In the genomic region with DNA sequence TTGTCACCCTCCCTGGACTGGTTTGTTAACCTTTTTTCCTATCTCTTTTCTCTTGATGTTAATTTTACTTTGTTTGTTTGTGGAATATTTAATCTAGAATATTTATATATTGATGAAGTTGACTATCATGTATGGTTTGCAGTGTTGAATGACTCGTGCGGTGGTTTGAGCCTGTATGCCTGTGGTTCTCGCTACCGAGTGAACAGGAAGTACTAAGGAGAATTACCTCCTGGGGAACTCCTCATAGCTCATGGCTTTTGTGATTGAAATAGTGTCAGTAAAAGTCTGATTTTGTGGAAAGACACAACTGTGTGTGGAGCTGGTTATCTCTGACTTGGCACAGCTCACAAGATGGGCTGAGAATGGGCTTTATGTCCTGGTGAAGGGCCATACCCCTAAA, we compare ENCODE assay signal across 22 cellular contexts.
"Had no signal": no experiment of that assay in that cellular context is flagged by ENCODE, and none has a peak within 500 bp of the region (broad histone marks: within the 10 kb centered on the region; RNA-seq: fewer than 3 reads in every experiment).

No MANE protein-coding gene starts in this region.

- H3K4me1 ChIP-seq: left ventricle myocardium inferior, pancreas, prostate gland, tibial nerve, uterus had no signal

- ATAC-seq: mucosa of descending colon; naive thymus-derived CD4-positive, alpha-beta T cell; natural killer cell treated with Interleukin-12 subunit alpha and Interleukin-12 subunit beta and Interleukin-15 and Interleukin-18, amount 100 ng/mL, for 72 hours; pancreas; right cardiac atrium; sciatic nerve; stimulated activated naive B cell treated with anti-CD40 and anti-IgM and Interleukin-4, amounts not matched to agents 10 μg/mL and 1 μg/mL and 100 μg/mL, for 72 hours had no signal

- H3K36me3 ChIP-seq: left ventricle myocardium inferior, pancreas, prostate gland, tibial nerve, uterus had no signal

- H3K9me3 ChIP-seq: left ventricle myocardium inferior, mucosa of descending colon, pancreas, prostate gland, tibial nerve, uterus had no signal

- DNase-seq: left ventricle myocardium inferior; mesendoderm; midbrain; mucosa of descending colon; naive thymus-derived CD4-positive, alpha-beta T cell; nucleus accumbens; pancreas; retina; right cardiac atrium; stimulated activated CD4-positive, alpha-beta T cell treated with anti-CD3 and anti-CD28 coated beads, Interleukin-12 subunit alpha, Interleukin-12 subunit beta, amount 100 ng/mL, for 4 hours; stimulated activated CD4-positive, alpha-beta T cell treated with anti-CD3 and anti-CD28 coated beads, Interleukin-15, amount 100 ng/mL, for 24 hours; stimulated activated CD4-positive, alpha-beta T cell treated with anti-CD3 and anti-CD28 coated beads, Interleukin-2, amount 100 ng/mL, for 24 hours; stimulated activated CD4-positive, alpha-beta T cell treated with anti-CD3 and anti-CD28 coated beads, Interleukin-4, amount 100 ng/mL, for 1 hour; stimulated activated naive B cell treated with anti-CD40 and anti-IgM and Interleukin-4, amounts not matched to agents 10 μg/mL and 1 μg/mL and 100 μg/mL, for 72 hours; substantia nigra; uterus had no signal

- H3K27ac ChIP-seq: left ventricle myocardium inferior, pancreas, prostate gland, skin epidermis, tibial nerve, uterus had no signal

- H3K4me3 ChIP-seq: left ventricle myocardium inferior, lung, mucosa of descending colon, pancreas, prostate gland, skin epidermis, tibial nerve, uterus had no signal

- H3K27me3 ChIP-seq: tibial nerve, uterus had no signal
